Comparison of ENCODE assay signal across 16 cellular contexts in the genomic region with DNA sequence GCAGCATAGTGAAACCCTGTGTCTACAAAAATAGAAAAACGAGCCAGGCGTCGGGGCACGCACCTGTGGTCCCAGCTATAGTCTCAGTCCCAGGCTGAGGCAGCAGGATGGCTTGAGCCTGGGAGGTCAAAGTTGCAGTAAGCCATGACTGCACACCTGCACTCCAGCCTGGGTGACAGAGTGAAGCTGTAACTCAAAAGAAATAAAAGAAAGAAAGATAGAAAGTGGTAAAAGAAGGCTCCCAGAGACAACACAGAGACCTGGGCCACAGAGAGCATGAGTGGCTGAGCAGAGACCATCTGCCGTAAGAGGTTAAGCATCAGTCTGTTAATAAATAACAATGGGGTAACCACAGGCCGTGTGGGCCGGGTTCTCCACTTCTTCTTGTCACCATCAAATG. TPM values are rescaled to one million over a fixed set of nuclear protein-coding genes. Genes with fewer than 3 reads are reported as not detected.
DNase-seq lines count a peak whose midpoint lies in the region; ATAC-seq and TF ChIP-seq lines count a peak whose summit lies in the region.
"Had no signal": no experiment of that assay in that cellular context is flagged by ENCODE, and none has a peak within 500 bp of the region (broad histone marks: within the 10 kb centered on the region; RNA-seq: fewer than 3 reads in every experiment).

No MANE protein-coding gene starts in this region.

- H3K27me3 Mint-ChIP-seq in activated B cell treated with CpG ODN at 0.5 μM for 24 hours, result no peaks in the 10 kb centered on the region
- no peaks in the 10 kb centered on the region for H3K27me3 Mint-ChIP-seq in activated CD8-positive, alpha-beta T cell treated with anti-CD3 and anti-CD28 coated beads, Interleukin-2, amount 10 ng/mL, durations not matched to agents 7 days and 5 days (ENCODE audit: low read depth)

- peaks cover 37% of the 10 kb centered on the region for H3K36me3 Mint-ChIP-seq in activated B cell treated with CpG ODN at 0.5 μM for 24 hours (ENCODE audit: low read depth)
- H3K36me3 Mint-ChIP-seq in stimulated activated effector memory CD8-positive, alpha-beta T cell treated with anti-CD3 and anti-CD28 coated beads, Interleukin-12 subunit alpha, Interleukin-12 subunit beta, amount 100 ng/mL, for 72 hours, result peaks cover 36% of the 10 kb centered on the region
- peaks cover 23% of the 10 kb centered on the region for H3K36me3 Mint-ChIP-seq in activated CD8-positive, alpha-beta T cell treated with anti-CD3 and anti-CD28 coated beads, Interleukin-2, amount 10 ng/mL, durations not matched to agents 7 days and 5 days (ENCODE audit: low read depth)

- intact Hi-C loops in activated B cell treated with CpG ODN at 0.5 μM for 24 hours (cut with micrococcal nuclease), result no loop called here

- H3K4me1 Mint-ChIP-seq in activated B cell treated with CpG ODN at 0.5 μM for 24 hours, result peaks cover 14% of the 10 kb centered on the region
- peaks cover 19% of the 10 kb centered on the region for H3K4me1 Mint-ChIP-seq in stimulated activated effector memory CD8-positive, alpha-beta T cell treated with anti-CD3 and anti-CD28 coated beads, Interleukin-12 subunit alpha, Interleukin-12 subunit beta, amount 100 ng/mL, for 72 hours
- peaks cover 27% of the 10 kb centered on the region for H3K4me1 Mint-ChIP-seq in activated CD8-positive, alpha-beta T cell treated with anti-CD3 and anti-CD28 coated beads, Interleukin-2, amount 10 ng/mL, durations not matched to agents 7 days and 5 days (ENCODE audit: low read depth)

- TF ChIP-seq CTCF in activated B cell treated with CpG ODN at 0.5 μM for 24 hours (IDR thresholded peaks at IDR 0.05), result no peak

- CTCF ChIA-PET in activated B cell treated with CpG ODN at 0.5 μM for 24 hours (lab: Charles Lee), result no interaction called here
- CTCF ChIA-PET in activated CD8-positive, alpha-beta T cell treated with anti-CD3 and anti-CD28 coated beads, Interleukin-2, amount 10 ng/mL, durations not matched to agents 7 days and 5 days (lab: Charles Lee), result no interaction called here

- POLR2A ChIA-PET in activated B cell treated with CpG ODN at 0.5 μM for 24 hours (lab: Charles Lee), result no interaction called here
- POLR2A ChIA-PET in activated CD8-positive, alpha-beta T cell treated with anti-CD3 and anti-CD28 coated beads, Interleukin-2, amount 10 ng/mL, durations not matched to agents 7 days and 5 days (lab: Charles Lee), result no interaction called here

- DNase-seq in activated B cell treated with CpG ODN at 0.5 μM for 24 hours (no peak), T-helper 9 cell (no peak), amniotic stem cell (lab: John Stamatoyannopoulos, UW) (no peak)
- no peak for DNase-seq in stimulated activated effector memory CD8-positive, alpha-beta T cell treated with anti-CD3 and anti-CD28 coated beads, Interleukin-12 subunit alpha, Interleukin-12 subunit beta, amount 100 ng/mL, for 72 hours (ENCODE audit: low spot score in 2 of 2)
- no peak for DNase-seq in activated CD8-positive, alpha-beta T cell treated with anti-CD3 and anti-CD28 coated beads, Interleukin-2, amount 10 ng/mL, durations not matched to agents 7 days and 5 days
- DNase-seq: DMS153, esophagus squamous epithelium, IMR-90, NCI-H1436 treated with DMSO at 0.1 percent for 48 hours, NCI-H82, spleen, uterus had no signal

- H3K4me3 Mint-ChIP-seq in activated B cell treated with CpG ODN at 0.5 μM for 24 hours, result no peak overlapping the region
- no peak overlapping the region for H3K4me3 Mint-ChIP-seq in stimulated activated effector memory CD8-positive, alpha-beta T cell treated with anti-CD3 and anti-CD28 coated beads, Interleukin-12 subunit alpha, Interleukin-12 subunit beta, amount 100 ng/mL, for 72 hours
- H3K4me3 Mint-ChIP-seq in activated CD8-positive, alpha-beta T cell treated with anti-CD3 and anti-CD28 coated beads, Interleukin-2, amount 10 ng/mL, durations not matched to agents 7 days and 5 days, result no peak overlapping the region

- H3K9me3 Mint-ChIP-seq in activated B cell treated with CpG ODN at 0.5 μM for 24 hours, result no peaks in the 10 kb centered on the region
- no peaks in the 10 kb centered on the region for H3K9me3 Mint-ChIP-seq in stimulated activated effector memory CD8-positive, alpha-beta T cell treated with anti-CD3 and anti-CD28 coated beads, Interleukin-12 subunit alpha, Interleukin-12 subunit beta, amount 100 ng/mL, for 72 hours
- no peaks in the 10 kb centered on the region for H3K9me3 Mint-ChIP-seq in activated CD8-positive, alpha-beta T cell treated with anti-CD3 and anti-CD28 coated beads, Interleukin-2, amount 10 ng/mL, durations not matched to agents 7 days and 5 days (ENCODE audit: insufficient read depth)

- H3K27ac Mint-ChIP-seq in activated B cell treated with CpG ODN at 0.5 μM for 24 hours, result peak overlapping the region; percentile 15
- H3K27ac Mint-ChIP-seq in stimulated activated effector memory CD8-positive, alpha-beta T cell treated with anti-CD3 and anti-CD28 coated beads, Interleukin-12 subunit alpha, Interleukin-12 subunit beta, amount 100 ng/mL, for 72 hours, result no peak overlapping the region
- H3K27ac Mint-ChIP-seq in activated CD8-positive, alpha-beta T cell treated with anti-CD3 and anti-CD28 coated beads, Interleukin-2, amount 10 ng/mL, durations not matched to agents 7 days and 5 days, result no peak overlapping the region

- ATAC-seq in GM18498 (IDR thresholded peaks at IDR 0.05; ENCODE audit: unreplicated experiment), result peak; percentile 78
- ATAC-seq in GM21381 (IDR thresholded peaks at IDR 0.05; ENCODE audit: unreplicated experiment), result peak; percentile 73
- ATAC-seq in HG03097 (IDR thresholded peaks at IDR 0.05; ENCODE audit: low FRiP score, unreplicated experiment), result peak; percentile 55
- peak; percentile 40 for ATAC-seq in activated B cell treated with CpG ODN at 0.5 μM for 24 hours (ENCODE audit: low read depth)
- no peak for ATAC-seq in stimulated activated effector memory CD8-positive, alpha-beta T cell treated with anti-CD3 and anti-CD28 coated beads, Interleukin-12 subunit alpha, Interleukin-12 subunit beta, amount 100 ng/mL, for 72 hours
- ATAC-seq in activated CD8-positive, alpha-beta T cell treated with anti-CD3 and anti-CD28 coated beads, Interleukin-2, amount 10 ng/mL, durations not matched to agents 7 days and 5 days, result no peak

RNA-seq across cellular contexts. Expression of a gene that starts 15.3 kb away (rescaled TPM):
- 69.5 and 88.8 TPM in 2 replicates for total RNA-seq in activated B cell treated with CpG ODN at 0.5 μM for 24 hours
- total RNA-seq in activated CD8-positive, alpha-beta T cell treated with anti-CD3 and anti-CD28 coated beads, Interleukin-2, amount 10 ng/mL, durations not matched to agents 7 days and 5 days, result 10 to 100 TPM; 47.6 to 53.6 TPM

RNA-seq across cellular contexts. Expression of a gene that starts 15.5 kb away (rescaled TPM):
- total RNA-seq in activated B cell treated with CpG ODN at 0.5 μM for 24 hours, result 29.5 and 35.0 TPM in 2 replicates
- 10 to 100 TPM; 25.2 to 28.0 TPM for total RNA-seq in activated CD8-positive, alpha-beta T cell treated with anti-CD3 and anti-CD28 coated beads, Interleukin-2, amount 10 ng/mL, durations not matched to agents 7 days and 5 days

RNA-seq across cellular contexts. Expression of a gene that starts 31.3 kb away (rescaled TPM):
- not detected in 2 replicates for total RNA-seq in activated B cell treated with CpG ODN at 0.5 μM for 24 hours
- not detected for total RNA-seq in activated CD8-positive, alpha-beta T cell treated with anti-CD3 and anti-CD28 coated beads, Interleukin-2, amount 10 ng/mL, durations not matched to agents 7 days and 5 days
- total RNA-seq: esophagus squamous epithelium, IMR-90, lung microvascular endothelial cell, uterus had no signal

RNA-seq across cellular contexts. Expression of a gene that starts 43.8 kb away (rescaled TPM):
- total RNA-seq in activated B cell treated with CpG ODN at 0.5 μM for 24 hours, result not detected in 2 replicates
- total RNA-seq in activated CD8-positive, alpha-beta T cell treated with anti-CD3 and anti-CD28 coated beads, Interleukin-2, amount 10 ng/mL, durations not matched to agents 7 days and 5 days, result not detected
- total RNA-seq: esophagus squamous epithelium, lung microvascular endothelial cell, spleen, uterus had no signal

RNA-seq across cellular contexts. Expression of a gene that starts 47.7 kb away (rescaled TPM):
- total RNA-seq in activated B cell treated with CpG ODN at 0.5 μM for 24 hours, result 405 and 501 TPM in 2 replicates
- 100 to 1,000 TPM; 220 to 247 TPM for total RNA-seq in activated CD8-positive, alpha-beta T cell treated with anti-CD3 and anti-CD28 coated beads, Interleukin-2, amount 10 ng/mL, durations not matched to agents 7 days and 5 days

Comparison
In these comparisons a context has a peak if more than half of its experiments do, and no peak if none do; other contexts are left out.
1. ATAC-seq: peak in GM18498 (single experiment), GM21381 (single experiment), HG03097 (single experiment) and activated B cell treated with CpG ODN at 0.5 μM for 24 hours (single experiment); none in stimulated activated effector memory CD8-positive, alpha-beta T cell treated with anti-CD3 and anti-CD28 coated beads, Interleukin-12 subunit alpha, Interleukin-12 subunit beta, amount 100 ng/mL, for 72 hours (single experiment) and activated CD8-positive, alpha-beta T cell treated with anti-CD3 and anti-CD28 coated beads, Interleukin-2, amount 10 ng/mL, durations not matched to agents 7 days and 5 days (single experiment).